Comparison of ENCODE assay signal across 9 cellular contexts in the genomic region with DNA sequence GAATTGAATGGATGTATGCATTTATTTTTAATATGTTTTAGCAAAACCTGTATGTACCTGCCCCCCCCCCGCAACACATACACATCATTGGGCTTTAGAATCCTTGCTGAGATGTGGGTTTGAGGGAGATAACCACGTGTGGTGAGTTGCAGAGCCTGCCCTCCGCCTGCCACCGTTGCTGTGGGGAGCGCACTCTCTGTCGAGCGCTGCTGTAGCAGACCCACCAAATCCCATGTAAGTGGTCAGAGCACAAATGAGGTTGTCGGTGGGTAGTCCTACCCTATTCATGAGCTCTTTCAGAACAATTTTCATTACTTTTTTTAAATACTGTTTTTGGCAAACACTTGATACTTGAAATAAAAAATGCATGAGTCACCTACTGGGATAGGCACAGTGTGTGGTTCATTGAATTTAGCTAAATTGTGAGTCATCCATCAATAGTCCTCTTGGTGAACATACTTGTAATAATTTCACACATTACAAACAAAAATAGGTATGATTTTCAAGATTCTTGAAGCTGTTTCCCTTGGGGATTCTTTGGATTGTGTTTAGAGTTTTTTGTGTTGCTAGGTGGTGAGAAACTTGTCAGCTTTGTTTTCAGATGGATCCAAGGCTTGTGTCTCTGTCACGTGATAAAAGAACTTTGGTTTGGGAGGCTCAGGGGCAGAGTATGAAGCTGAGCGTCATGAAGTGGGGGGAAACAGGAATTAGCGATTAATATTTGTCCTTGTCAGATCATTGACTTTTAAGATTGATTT.
DNase-seq lines count a peak whose midpoint lies in the region; TF ChIP-seq lines count a peak whose summit lies in the region.
"Had no signal": no experiment of that assay in that cellular context is flagged by ENCODE, and none has a peak within 500 bp of the region (broad histone marks: within the 10 kb centered on the region; RNA-seq: fewer than 3 reads in every experiment).

No MANE protein-coding gene starts in this region.

- WGBS in GM23248 (ENCODE audit: low coverage in 1 of 2, low lambda C conversion rate in 2 of 2, missing lambda C conversion rate in 2 of 2), 2 experiments = 37 to 41% methylated on average over 11 of the region's 11 CpGs

- in situ Hi-C loops in GM23248 (cut with MboI) = no loop called here

- peak; percentile 84 for DNase-seq in AG10803 (ENCODE audit: low read depth)
- peak; percentile 72 for DNase-seq in GM23248
- DNase-seq in RWPE1 (ENCODE audit: low spot score) = peak; percentile 77
- peak; percentile 19 for DNase-seq in kidney glomerular epithelial cell (lab: John Stamatoyannopoulos, UW)
- no peak for DNase-seq in activated naive CD4-positive, alpha-beta T cell treated with anti-CD3 and anti-CD28 coated beads for 36 hours
- no peak for DNase-seq in MV-4-11 (lab: John Stamatoyannopoulos, UW)
- no peak for DNase-seq in activated gamma-delta T cell (lab: John Stamatoyannopoulos, UW)
- no peak for DNase-seq in AML-193 (lab: John Stamatoyannopoulos, UW)

- no peaks in the 10 kb centered on the region for H3K9me3 Mint-ChIP-seq in activated naive CD4-positive, alpha-beta T cell treated with anti-CD3 and anti-CD28 coated beads for 36 hours

- 0 out of 2 replicates have a peak, but pooled peaks cover 4% of the 10 kb centered on the region for H3K27me3 ChIP-seq in GM23248 (replicated peaks; ENCODE audit: insufficient read depth)

- H3K36me3 Mint-ChIP-seq in activated naive CD4-positive, alpha-beta T cell treated with anti-CD3 and anti-CD28 coated beads for 36 hours (ENCODE audit: low read depth) = no peaks in the 10 kb centered on the region

- no peak overlapping the region for H3K9ac ChIP-seq in GM23248

- H2AFZ ChIP-seq in GM23248 = no peak overlapping the region

- H3K4me3 ChIP-seq in AG10803 (ENCODE audit: low read length) (no peak overlapping the region), GM23248 (no peak overlapping the region)
- H3K4me3 ChIP-seq: SK-N-MC had no signal

- H3K79me2 ChIP-seq in GM23248 (ENCODE audit: insufficient read depth) = no peaks in the 10 kb centered on the region

- no peaks in the 10 kb centered on the region for H3K4me1 Mint-ChIP-seq in activated naive CD4-positive, alpha-beta T cell treated with anti-CD3 and anti-CD28 coated beads for 36 hours (ENCODE audit: low read depth)

- no peaks in the 10 kb centered on the region for H4K20me1 ChIP-seq in GM23248 (ENCODE audit: insufficient read depth)

- CTCF ChIA-PET in RWPE1 (lab: Yijun Ruan, JAX) = interaction anchor here (0.7 to 5.2 kb wide), 5 partner anchors 13 to 305 kb away, joined by 3 to 44 read pairs (median 7); no protein-coding TSS in a partner anchor
- CTCF ChIA-PET in activated naive CD4-positive, alpha-beta T cell treated with anti-CD3 and anti-CD28 coated beads for 36 hours (lab: Charles Lee) = interaction anchor here (0.6 to 6.8 kb wide), 36 partner anchors 9 to 488 kb away, joined by 3 to 99 read pairs (median 4); no protein-coding TSS in a partner anchor

- POLR2A ChIA-PET in RWPE1 (lab: Yijun Ruan, JAX; ENCODE audit: low non-redundant PET) = no interaction called here

- H3K4me3 Mint-ChIP-seq in activated naive CD4-positive, alpha-beta T cell treated with anti-CD3 and anti-CD28 coated beads for 36 hours = no peak overlapping the region

- H3K9me3 ChIP-seq in GM23248 (ENCODE audit: low read depth) = no peaks in the 10 kb centered on the region

- no peaks in the 10 kb centered on the region for H3K36me3 ChIP-seq in GM23248 (ENCODE audit: low read depth)

- H3K9me2 ChIP-seq in GM23248 (ENCODE audit: insufficient read depth) = no peaks in the 10 kb centered on the region

- H3K27ac ChIP-seq in GM23248 (no peak overlapping the region), RWPE1 (peak overlapping the region; percentile 65; the same call in 1 of the 2 replicates)
- H3K27ac ChIP-seq: SK-N-MC had no signal

- H3K27me3 Mint-ChIP-seq in activated naive CD4-positive, alpha-beta T cell treated with anti-CD3 and anti-CD28 coated beads for 36 hours (ENCODE audit: low read depth) = peaks cover 23% of the 10 kb centered on the region

- intact Hi-C loops in activated naive CD4-positive, alpha-beta T cell treated with anti-CD3 and anti-CD28 coated beads for 36 hours (cut with micrococcal nuclease) = loop anchor here (1.0 to 2.0 kb wide), 3 partner anchors 106 to 190 kb away; no protein-coding TSS in a partner anchor

- H3K4me2 ChIP-seq in GM23248 (ENCODE audit: unreplicated experiment) = peak overlapping the region; percentile 60

- peaks cover 14% of the 10 kb centered on the region for H3K4me1 ChIP-seq in GM23248 (ENCODE audit: insufficient read depth)

- no peaks in the 10 kb centered on the region for H3F3A ChIP-seq in GM23248 (ENCODE audit: insufficient read depth)

- no peak for TF ChIP-seq CTCF in AG10803 (conservative IDR thresholded peaks at IDR 0.05; ENCODE audit: low read length)
- no peak for TF ChIP-seq CTCF in RWPE1 (conservative IDR thresholded peaks at IDR 0.05; ENCODE audit: low read depth)

- H3K27ac Mint-ChIP-seq in activated naive CD4-positive, alpha-beta T cell treated with anti-CD3 and anti-CD28 coated beads for 36 hours = no peak overlapping the region

Comparison
In these comparisons a context has a peak if more than half of its experiments do, and no peak if none do; other contexts are left out.
1. DNase-seq: peak in AG10803 (single experiment), GM23248 (single experiment), RWPE1 (single experiment) and kidney glomerular epithelial cell (single experiment); none in activated naive CD4-positive, alpha-beta T cell treated with anti-CD3 and anti-CD28 coated beads for 36 hours (single experiment), MV-4-11 (single experiment), activated gamma-delta T cell (single experiment) and AML-193 (0 of 2).